Comparison of ENCODE assay signal across 8 cellular contexts in genomic region chr3:127822166-127822835, GRCh38. TPM values are rescaled to one million over a fixed set of nuclear protein-coding genes. Genes with fewer than 3 reads are reported as not detected.
DNase-seq lines count a peak whose midpoint lies in the region; ATAC-seq lines count a peak whose summit lies in the region.

MGLL (minus strand) TSS chr3:127822515; CDS start chr3:127822318, 197 bp downstream.

- peaks cover 3% of the 10 kb centered on the region for H3K36me3 Mint-ChIP-seq in effector memory CD8-positive, alpha-beta T cell (ENCODE audit: insufficient read depth)
- no peaks in the 10 kb centered on the region for H3K36me3 Mint-ChIP-seq in memory B cell

- ATAC-seq in HG02588 (IDR thresholded peaks at IDR 0.05; ENCODE audit: unreplicated experiment) (peak; percentile 6), memory B cell (ENCODE audit: low read depth) (peak; percentile 18)
- ATAC-seq in effector memory CD8-positive, alpha-beta T cell (replicated peaks), result peak; percentile 40

- H3K27ac Mint-ChIP-seq in effector memory CD8-positive, alpha-beta T cell, result peak within 1 kb of the TSS in 1 of 2 donors; percentile 20
- peak within 1 kb of the TSS; percentile 55 for H3K27ac Mint-ChIP-seq in memory B cell

- peak within 1 kb of the TSS; percentile 63 for H3K27ac ChIP-seq in substantia nigra (ENCODE audit: low read depth, low read length, poor library complexity, severe bottlenecking)

- in situ Hi-C loops in KBM-7 (cut with MboI; ENCODE audit: low pct_unique_long_range_greater_than_20kb, low sequenced_read_pairs), result no loop called here

- DNase-seq in GM04504 (ENCODE audit: low read depth) (peak; percentile 14), RPMI7951 (ENCODE audit: low read depth) (peak; percentile 70), memory B cell (ENCODE audit: low spot score in 2 of 2) (peak in 1 of 2 donors; percentile 22), substantia nigra (lab: John Stamatoyannopoulos, UW) (peak in 10 of 49 donors; percentile 25 to 70 (median 42)), NCI-H1436 (lab: John Stamatoyannopoulos, UW) (no peak), KBM-7 (no peak)
- DNase-seq in effector memory CD8-positive, alpha-beta T cell, result no peak

- peaks cover 0 to 9% of the 10 kb centered on the region in 2 donors for H3K4me1 Mint-ChIP-seq in effector memory CD8-positive, alpha-beta T cell (ENCODE audit: low read depth in 2 of 2)
- peaks cover 16% of the 10 kb centered on the region for H3K4me1 Mint-ChIP-seq in memory B cell

- peaks cover 46 to 80% of the 10 kb centered on the region in 2 donors for H3K27me3 Mint-ChIP-seq in effector memory CD8-positive, alpha-beta T cell
- H3K27me3 Mint-ChIP-seq in memory B cell, result peaks cover 15% of the 10 kb centered on the region

- peak within 1 kb of the TSS; percentile 81 to 85 for H3K4me3 Mint-ChIP-seq in effector memory CD8-positive, alpha-beta T cell
- peak within 1 kb of the TSS; percentile 92 for H3K4me3 Mint-ChIP-seq in memory B cell

- H3K9me3 Mint-ChIP-seq in effector memory CD8-positive, alpha-beta T cell, result no peaks in the 10 kb centered on the region
- peaks cover 2% of the 10 kb centered on the region for H3K9me3 Mint-ChIP-seq in memory B cell

RNA-seq across cellular contexts. Expression of gene MGLL, which starts in this region (rescaled TPM):
- 42.0 and 48.4 TPM in 2 replicates for total RNA-seq in RPMI7951 (2014; rRNA removed; shearing (Covaris generic))

Comparison
In these comparisons a context has a peak if more than half of its experiments do, and no peak if none do; other contexts are left out.
1. DNase-seq: peak in GM04504 (single experiment) and RPMI7951 (single experiment); none in effector memory CD8-positive, alpha-beta T cell (0 of 3), NCI-H1436 (single experiment) and KBM-7 (single experiment).
2. Peak in every context shown above with its lines, with median percentiles within 50 percentile points of each other: ATAC-seq.